16 cellular contexts compared by ENCODE assay signal in the genomic region with DNA sequence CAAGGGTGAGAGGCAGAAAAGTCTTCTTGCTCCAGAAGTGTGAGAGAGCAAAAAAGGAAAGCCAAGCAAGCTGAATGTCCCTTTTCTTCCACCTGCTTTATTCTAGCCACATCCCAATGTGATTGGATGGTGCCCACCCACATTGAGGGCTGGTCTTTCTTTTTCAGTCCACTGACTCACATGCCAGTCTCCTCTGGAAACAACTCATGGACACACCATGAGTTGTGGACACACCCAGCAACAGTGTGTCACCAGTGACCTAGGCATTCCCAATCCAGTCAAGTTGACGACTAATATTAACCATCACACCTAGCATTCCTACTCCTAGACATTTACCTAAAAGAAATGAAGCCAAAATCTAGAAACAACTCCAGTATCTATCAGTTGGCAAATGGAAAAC.
"Had no signal": no experiment of that assay in that cellular context is flagged by ENCODE, and none has a peak within 500 bp of the region (broad histone marks: within the 10 kb centered on the region; RNA-seq: fewer than 3 reads in every experiment).

No MANE protein-coding gene starts in this region.

- ATAC-seq: heart left ventricle; left lobe of liver; naive thymus-derived CD4-positive, alpha-beta T cell; sciatic nerve had no signal

- H3K27me3 ChIP-seq: heart left ventricle, neutrophil, stomach, transverse colon had no signal

- H3K9me3 ChIP-seq: neutrophil, transverse colon had no signal

- H3K36me3 ChIP-seq: heart left ventricle, neutrophil, stomach, thoracic aorta, transverse colon had no signal

- H3K27ac ChIP-seq: neutrophil, skin epidermis, stomach, thoracic aorta, transverse colon had no signal

- DNase-seq: effector memory CD4-positive, alpha-beta T cell; heart left ventricle; hippocampal formation; naive thymus-derived CD4-positive, alpha-beta T cell; nephron progenitor cell; stimulated activated CD4-positive, alpha-beta T cell treated with anti-CD3 and anti-CD28 coated beads, Interleukin-2, amount 100 ng/mL, for 24 hours; stimulated activated CD4-positive, alpha-beta T cell treated with anti-CD3 and anti-CD28 coated beads, Interleukin-4, amount 100 ng/mL, for 4 hours; stimulated activated naive CD4-positive, alpha-beta T cell; stomach; substantia nigra; transverse colon had no signal

- H3K4me3 ChIP-seq: heart left ventricle, skin epidermis, stomach, thoracic aorta, transverse colon had no signal
